In genomic region chr1:64890699-64891439, GRCh38 we compare ENCODE assay signal across 14 cellular contexts.
DNase-seq lines count a peak whose midpoint lies in the region; ATAC-seq and TF ChIP-seq lines count a peak whose summit lies in the region.
"Had no signal": no experiment of that assay in that cellular context is flagged by ENCODE, and none has a peak within 500 bp of the region (broad histone marks: within the 10 kb centered on the region; RNA-seq: fewer than 3 reads in every experiment).

No MANE protein-coding gene starts in this region.

- H3K27ac Mint-ChIP-seq in central memory CD8-positive, alpha-beta T cell (ENCODE audit: low read depth) = peak overlapping the region; percentile 67

- DNase-seq in cardiac muscle cell (ENCODE audit: low read depth in 1 of 2, low spot score in 1 of 2) (no peak), cardiac septum (ENCODE audit: low spot score) (no peak), lower lobe of right lung (no peak), posterior vena cava (ENCODE audit: low spot score) (no peak), DMS 273 treated with DMSO at 0.1 percent for 48 hours (lab: John Stamatoyannopoulos, UW) (no peak), amniotic stem cell (lab: John Stamatoyannopoulos, UW) (no peak)
- no peak for DNase-seq in central memory CD8-positive, alpha-beta T cell (ENCODE audit: low spot score in 2 of 2)
- DNase-seq: hippocampal formation, NCI-H1436, NCI-H446 treated with DMSO at 0.1 percent for 48 hours had no signal

- H3K4me1 ChIP-seq in cardiac muscle cell (ENCODE audit: low read depth) (peaks cover 38% of the 10 kb centered on the region), lower lobe of right lung (peaks cover 68% of the 10 kb centered on the region)

- H3K9me3 Mint-ChIP-seq in central memory CD8-positive, alpha-beta T cell = no peaks in the 10 kb centered on the region
- H3K9me3 Mint-ChIP-seq: stimulated activated naive CD8-positive, alpha-beta T cell treated with anti-CD3 and anti-CD28 coated beads, Interleukin-15, Interleukin-2, amounts not matched to agents 100 ng/mL and 50 ng/mL, for 24 hours had no signal

- peak overlapping the region; percentile 57 for H3K4me3 Mint-ChIP-seq in central memory CD8-positive, alpha-beta T cell
- H3K4me3 Mint-ChIP-seq: stimulated activated naive CD8-positive, alpha-beta T cell treated with anti-CD3 and anti-CD28 coated beads, Interleukin-15, Interleukin-2, amounts not matched to agents 100 ng/mL and 50 ng/mL, for 24 hours had no signal

- peaks cover 91% of the 10 kb centered on the region for H3K4me1 Mint-ChIP-seq in central memory CD8-positive, alpha-beta T cell

- H3K36me3 ChIP-seq in cardiac muscle cell (no peaks in the 10 kb centered on the region), lower lobe of right lung (no peaks in the 10 kb centered on the region)
- H3K36me3 ChIP-seq: esophagus muscularis mucosa had no signal

- H3K4me3 ChIP-seq in cardiac muscle cell (no peak overlapping the region), lower lobe of right lung (no peak overlapping the region)
- H3K4me3 ChIP-seq: esophagus muscularis mucosa had no signal

- H3K27me3 ChIP-seq in cardiac muscle cell = no peaks in the 10 kb centered on the region
- no peaks in the 10 kb centered on the region for H3K27me3 ChIP-seq in lower lobe of right lung (ENCODE audit: low read depth)
- H3K27me3 ChIP-seq: esophagus muscularis mucosa had no signal

- peaks cover 7% of the 10 kb centered on the region for H3K36me3 Mint-ChIP-seq in central memory CD8-positive, alpha-beta T cell (ENCODE audit: insufficient read depth)

- intact Hi-C loops in cardiac septum (cut with DNase I) (no loop called here), lower lobe of right lung (cut with DNase I) (no loop called here), posterior vena cava (cut with DNase I) (no loop called here)

- TF ChIP-seq CTCF in cardiac muscle cell (IDR thresholded peaks at IDR 0.05; ENCODE audit: low read depth, low read length) = no peak
- no peak for TF ChIP-seq CTCF in lower lobe of right lung (IDR thresholded peaks at IDR 0.05)

- H3K27me3 Mint-ChIP-seq in central memory CD8-positive, alpha-beta T cell = no peaks in the 10 kb centered on the region
- H3K27me3 Mint-ChIP-seq: stimulated activated naive CD8-positive, alpha-beta T cell treated with anti-CD3 and anti-CD28 coated beads, Interleukin-15, Interleukin-2, amounts not matched to agents 100 ng/mL and 50 ng/mL, for 24 hours had no signal

- H3K27ac ChIP-seq in cardiac muscle cell (peak overlapping the region; percentile 9), lower lobe of right lung (no peak overlapping the region)
- H3K27ac ChIP-seq: esophagus muscularis mucosa, VCaP had no signal

- ATAC-seq in central memory CD8-positive, alpha-beta T cell (replicated peaks; ENCODE audit: extremely low read depth, poor library complexity, severe bottlenecking) = no peak
- ATAC-seq in lower lobe of right lung = peak; percentile 9 to 73
- ATAC-seq in GM18907 (IDR thresholded peaks at IDR 0.05; ENCODE audit: unreplicated experiment) = no peak

- H3K9me3 ChIP-seq in cardiac muscle cell (ENCODE audit: low read depth) (no peaks in the 10 kb centered on the region), lower lobe of right lung (no peaks in the 10 kb centered on the region)
- H3K9me3 ChIP-seq: esophagus muscularis mucosa had no signal

Comparison
In these comparisons a context has a peak if more than half of its experiments do, and no peak if none do; other contexts are left out.
1. ATAC-seq: peak in lower lobe of right lung (2 of 2); none in central memory CD8-positive, alpha-beta T cell (single experiment) and GM18907 (single experiment).